Comparison of ENCODE assay signal across 8 cellular contexts in the genomic region with DNA sequence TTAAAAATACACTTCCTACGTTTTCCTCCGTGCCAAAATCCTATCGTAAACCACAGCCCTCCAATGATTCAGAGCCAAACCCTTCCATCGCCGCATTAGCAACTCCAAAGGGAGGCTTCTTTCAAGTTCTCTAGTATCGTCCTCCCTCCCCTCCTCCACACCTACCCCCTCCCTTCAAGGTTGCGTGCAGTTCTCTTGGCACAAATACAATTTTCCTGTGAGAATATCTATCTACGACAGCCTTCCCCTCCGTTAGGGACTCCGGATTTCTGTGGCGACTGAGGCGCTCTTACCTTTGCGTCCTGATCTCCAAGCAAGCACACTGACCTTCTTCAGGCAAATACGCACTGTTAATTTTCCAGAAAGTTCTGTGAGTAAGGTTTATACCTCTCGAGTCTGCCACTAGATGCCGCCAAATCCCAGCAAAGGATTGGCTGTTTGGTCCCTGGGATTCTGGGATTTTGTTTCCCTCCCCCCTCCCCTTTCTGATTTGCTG. TPM values are rescaled to one million over a fixed set of nuclear protein-coding genes. Genes with fewer than 3 reads are reported as not detected.
DNase-seq lines count a peak whose midpoint lies in the region; ATAC-seq and TF ChIP-seq lines count a peak whose summit lies in the region.

No MANE protein-coding gene starts in this region.

- H3K4me3 ChIP-seq in tibial nerve = peak overlapping the region; percentile 43 to 64 (median 53)

- H3K36me3 ChIP-seq in tibial nerve = peaks cover 0 to 12% (median 0%) of the 10 kb centered on the region in 3 donors

- DNase-seq in DMS114 treated with DMSO at 0.1 percent for 48 hours (lab: John Stamatoyannopoulos, UW; ENCODE audit: unreplicated experiment) (peak; percentile 80), RPMI8226 (peak; percentile 73), globus pallidus (ENCODE audit: low spot score) (peak; percentile 87), nucleus accumbens (lab: John Stamatoyannopoulos, UW) (peak in 54 of 56 donors; percentile 1 to 80 (median 50)), tibial nerve (ENCODE audit: low spot score in 2 of 2) (peak; percentile 54 to 72)
- DNase-seq in activated gamma-delta T cell treated with anti-CD3 and anti-CD28 coated beads, Interleukin-2, amount 50 U/mL, for 16 hours (ENCODE audit: low read depth) = peak; percentile 11

- TF ChIP-seq CTCF in LNCAP (IDR thresholded peaks at IDR 0.05) (peak; percentile 57), tibial nerve (IDR thresholded peaks at IDR 0.05) (peak; percentile 48 to 77 (median 66))

- no peaks in the 10 kb centered on the region for H3K9me3 ChIP-seq in tibial nerve

- 0 to 25% methylated on average over 16 of the region's 16 CpGs for WGBS in tibial nerve, 2 donors

- no peak for ATAC-seq in GM18517 (IDR thresholded peaks at IDR 0.05; ENCODE audit: unreplicated experiment)

- TF ChIP-seq EP300 in tibial nerve (IDR thresholded peaks at IDR 0.05) = peak in 1 of 2 donors; percentile 91

- peak; percentile 11 to 35 for TF ChIP-seq POLR2A in tibial nerve (IDR thresholded peaks at IDR 0.05)

- H3K27me3 ChIP-seq in tibial nerve = peaks cover 0 to 5% of the 10 kb centered on the region in 2 donors

- H3K4me1 ChIP-seq in tibial nerve = peaks cover 0 to 19% (median 0%) of the 10 kb centered on the region in 4 donors

- peak overlapping the region; percentile 93 to 99 (median 94) for H3K27ac ChIP-seq in tibial nerve

RNA-seq across cellular contexts. Expression of a gene that starts 1.2 kb away (rescaled TPM):
- total RNA-seq in tibial nerve = 100 to 1,000 TPM; 203 to 284 (median 249) TPM

RNA-seq across cellular contexts. Expression of a gene that starts 23.0 kb away (rescaled TPM):
- total RNA-seq in tibial nerve = under 1 TPM in 1 of 4 donors, not detected in 3; 0.63 TPM

RNA-seq across cellular contexts. Expression of a gene that starts 59.0 kb away (rescaled TPM):
- 100 to 1,000 TPM; 109 to 160 (median 133) TPM for total RNA-seq in tibial nerve

Comparison
In these comparisons a context has a peak if more than half of its experiments do, and no peak if none do; other contexts are left out.
1. DNase-seq: peak in every context shown above with its lines; median percentile 87 in globus pallidus; 80 in DMS114 treated with DMSO at 0.1 percent for 48 hours; 73 in RPMI8226; 63 in tibial nerve; 50 in nucleus accumbens; 11 in activated gamma-delta T cell treated with anti-CD3 and anti-CD28 coated beads, Interleukin-2, amount 50 U/mL, for 16 hours.